13 cellular contexts compared by ENCODE assay signal in genomic region chr11:95363710-95364109, GRCh38.
A peak's percentile ranks its signal among the peaks of the same experiment; 100 is the strongest.
DNase-seq lines count a peak whose midpoint lies in the region; TF ChIP-seq lines count a peak whose summit lies in the region.
"Had no signal": no experiment of that assay in that cellular context is flagged by ENCODE, and none has a peak within 500 bp of the region (broad histone marks: within the 10 kb centered on the region; RNA-seq: fewer than 3 reads in every experiment).

No MANE protein-coding gene starts in this region.

- DNase-seq in CD14-positive monocyte (ENCODE audit: low spot score) = no peak
- DNase-seq in HL-60 (ENCODE audit: low read depth in 1 of 2, low spot score in 1 of 2) = no peak
- DNase-seq in NCI-H526 treated with DMSO at 0.1 percent for 48 hours (lab: John Stamatoyannopoulos, UW) = peak; percentile 88
- DNase-seq in hepatocyte (ENCODE audit: low spot score) = no peak
- no peak for DNase-seq in uterus
- DNase-seq in NCI-H2081 treated with DMSO at 0.1 percent for 48 hours (lab: John Stamatoyannopoulos, UW) = no peak
- no peak for DNase-seq in SIG-M5 (lab: John Stamatoyannopoulos, UW)
- DNase-seq in activated naive CD4-positive, alpha-beta T cell treated with anti-CD3 and anti-CD28 coated beads for 36 hours = no peak
- DNase-seq: activated CD4-positive, alpha-beta T cell treated with anti-CD3 and anti-CD28 coated beads, Interleukin-2, amount 50 U/mL, for 48 hours; activated T-cell treated with anti-CD3 and anti-CD28 coated beads, Interleukin-2, amount 50 U/mL, for 48 hours; transverse colon had no signal

- no peak overlapping the region for H3K4me3 Mint-ChIP-seq in CD14-positive monocyte
- no peak overlapping the region for H3K4me3 Mint-ChIP-seq in activated naive CD4-positive, alpha-beta T cell treated with anti-CD3 and anti-CD28 coated beads for 36 hours
- H3K4me3 Mint-ChIP-seq: stimulated activated memory B cell treated with anti-CD40 and anti-IgM and Interleukin-4, amounts not matched to agents 10 μg/mL and 1 μg/mL and 100 μg/mL, for 72 hours had no signal

- no peaks in the 10 kb centered on the region for H4K20me1 ChIP-seq in hepatocyte (ENCODE audit: insufficient read depth, poor library complexity, severe bottlenecking)

- CTCF ChIA-PET in activated naive CD4-positive, alpha-beta T cell treated with anti-CD3 and anti-CD28 coated beads for 36 hours (lab: Charles Lee) = interaction anchor here (0.7 kb wide), 1 partner anchor 209 kb away, joined by 3 read pairs; no protein-coding TSS in a partner anchor

- H3K4me1 ChIP-seq in hepatocyte (ENCODE audit: insufficient read depth) (peaks cover 31% of the 10 kb centered on the region), uterus (no peaks in the 10 kb centered on the region)

- H3K36me3 Mint-ChIP-seq in CD14-positive monocyte = no peaks in the 10 kb centered on the region
- no peaks in the 10 kb centered on the region for H3K36me3 Mint-ChIP-seq in activated naive CD4-positive, alpha-beta T cell treated with anti-CD3 and anti-CD28 coated beads for 36 hours (ENCODE audit: low read depth)
- H3K36me3 Mint-ChIP-seq: stimulated activated memory B cell treated with anti-CD40 and anti-IgM and Interleukin-4, amounts not matched to agents 10 μg/mL and 1 μg/mL and 100 μg/mL, for 72 hours had no signal

- no peak overlapping the region for H3K4me3 ChIP-seq in HL-60 (replicated peaks; ENCODE audit: insufficient read depth, low read length)
- H3K4me3 ChIP-seq in hepatocyte = no peak overlapping the region
- H3K4me3 ChIP-seq in uterus = no peak overlapping the region
- H3K4me3 ChIP-seq: SJSA1, transverse colon had no signal

- H3K27me3 Mint-ChIP-seq in CD14-positive monocyte (ENCODE audit: low read depth in 3 of 3) = peaks cover 0 to 1% (median 1%) of the 10 kb centered on the region in 3 donors
- no peaks in the 10 kb centered on the region for H3K27me3 Mint-ChIP-seq in activated naive CD4-positive, alpha-beta T cell treated with anti-CD3 and anti-CD28 coated beads for 36 hours (ENCODE audit: low read depth)
- H3K27me3 Mint-ChIP-seq: stimulated activated memory B cell treated with anti-CD40 and anti-IgM and Interleukin-4, amounts not matched to agents 10 μg/mL and 1 μg/mL and 100 μg/mL, for 72 hours had no signal

- H3K9me2 ChIP-seq in hepatocyte (replicated peaks; ENCODE audit: insufficient read depth) = no peaks in the 10 kb centered on the region

- H3K9me3 Mint-ChIP-seq in CD14-positive monocyte = peaks cover 0 to 2% (median 0%) of the 10 kb centered on the region in 7 donors
- no peaks in the 10 kb centered on the region for H3K9me3 Mint-ChIP-seq in activated naive CD4-positive, alpha-beta T cell treated with anti-CD3 and anti-CD28 coated beads for 36 hours
- H3K9me3 Mint-ChIP-seq: stimulated activated memory B cell treated with anti-CD40 and anti-IgM and Interleukin-4, amounts not matched to agents 10 μg/mL and 1 μg/mL and 100 μg/mL, for 72 hours had no signal

- peaks cover 82% of the 10 kb centered on the region for H3K4me1 Mint-ChIP-seq in CD14-positive monocyte
- peaks cover 9% of the 10 kb centered on the region for H3K4me1 Mint-ChIP-seq in activated naive CD4-positive, alpha-beta T cell treated with anti-CD3 and anti-CD28 coated beads for 36 hours (ENCODE audit: low read depth)

- no peaks in the 10 kb centered on the region for H3K79me2 ChIP-seq in hepatocyte

- no peak for TF ChIP-seq POLR2A in uterus (IDR thresholded peaks at IDR 0.05)

- TF ChIP-seq CTCF in CD14-positive monocyte (IDR thresholded peaks at IDR 0.05) = no peak
- no peak for TF ChIP-seq CTCF in HL-60 (IDR thresholded peaks at IDR 0.05; ENCODE audit: insufficient read depth, low read length)
- TF ChIP-seq CTCF in hepatocyte (IDR thresholded peaks at IDR 0.05; ENCODE audit: poor library complexity) = no peak
- no peak for TF ChIP-seq CTCF in uterus (IDR thresholded peaks at IDR 0.05)

- H3K36me3 ChIP-seq in hepatocyte (replicated peaks; ENCODE audit: insufficient read depth, low read depth) (no peaks in the 10 kb centered on the region), uterus (no peaks in the 10 kb centered on the region)
- H3K36me3 ChIP-seq: SJSA1, transverse colon had no signal

- WGBS in hepatocyte (ENCODE audit: low lambda C conversion rate, missing lambda C conversion rate) = 60% methylated on average over 8 of the region's 8 CpGs

- no peak overlapping the region for H3K4me2 ChIP-seq in hepatocyte

- no peaks in the 10 kb centered on the region for H3K27me3 ChIP-seq in HL-60 (ENCODE audit: insufficient read depth, poor library complexity, severe bottlenecking)
- no peaks in the 10 kb centered on the region for H3K27me3 ChIP-seq in hepatocyte
- H3K27me3 ChIP-seq in uterus = no peaks in the 10 kb centered on the region
- H3K27me3 ChIP-seq: SJSA1, transverse colon had no signal

- intact Hi-C loops in CD14-positive monocyte (cut with micrococcal nuclease) (loop anchor here (10.0 kb wide), 3 partner anchors 69 to 129 kb away; partner anchors contain the start of gene SESN3 (in 1 of the 2)), uterus (cut with DNase I; ENCODE audit: low total_unique reads) (no loop called here)
- intact Hi-C loops in activated naive CD4-positive, alpha-beta T cell treated with anti-CD3 and anti-CD28 coated beads for 36 hours (cut with micrococcal nuclease) = no loop called here

- H3K27ac Mint-ChIP-seq in CD14-positive monocyte = peak overlapping the region; percentile 43 to 87 (median 79)
- H3K27ac Mint-ChIP-seq in activated naive CD4-positive, alpha-beta T cell treated with anti-CD3 and anti-CD28 coated beads for 36 hours = no peak overlapping the region
- H3K27ac Mint-ChIP-seq: stimulated activated memory B cell treated with anti-CD40 and anti-IgM and Interleukin-4, amounts not matched to agents 10 μg/mL and 1 μg/mL and 100 μg/mL, for 72 hours had no signal

- no peak overlapping the region for H2AFZ ChIP-seq in hepatocyte

- peak overlapping the region; percentile 81 for H3K27ac ChIP-seq in HL-60 (replicated peaks)
- H3K27ac ChIP-seq in hepatocyte = peak overlapping the region; percentile 72
- H3K27ac ChIP-seq in uterus = no peak overlapping the region
- H3K27ac ChIP-seq: SJSA1, transverse colon had no signal

- no peaks in the 10 kb centered on the region for H3K9me3 ChIP-seq in hepatocyte (ENCODE audit: low read depth)
- H3K9me3 ChIP-seq in uterus = no peaks in the 10 kb centered on the region
- H3K9me3 ChIP-seq: SJSA1, transverse colon had no signal

Comparison
In these comparisons a context has a peak if more than half of its experiments do, and no peak if none do; other contexts are left out.
1. H3K27ac ChIP-seq: peak in HL-60 (single experiment) and hepatocyte (single experiment); none in uterus (0 of 2).
2. intact Hi-C loops: an anchor here in CD14-positive monocyte (10.0 kb wide); none called in uterus and activated naive CD4-positive, alpha-beta T cell treated with anti-CD3 and anti-CD28 coated beads for 36 hours.